In genomic region chr3:184761976-184762375, GRCh38 we compare ENCODE assay signal across 1 cellular context.
TF ChIP-seq lines count a peak whose summit lies in the region.

No MANE protein-coding gene starts in this region.

TF ChIP-seq in H1, 55 proteins besides CTCF, POLR2A, EP300 and RAD21:
- TF ChIP-seq CHD2 (IDR thresholded peaks at IDR 0.05; ENCODE audit: low read length) (no peak), GABPA (IDR thresholded peaks at IDR 0.05; ENCODE audit: borderline replicate concordance, insufficient read depth, low read length) (no peak), BACH1 (IDR thresholded peaks at IDR 0.05; ENCODE audit: low read length) (no peak), CREB1 (IDR thresholded peaks at IDR 0.05) (no peak), CBX5 (IDR thresholded peaks at IDR 0.05; ENCODE audit: low read depth, low read length) (no peak), HDAC6 (IDR thresholded peaks at IDR 0.05; ENCODE audit: low read depth, low read length) (no peak), NRF1 (IDR thresholded peaks at IDR 0.05; ENCODE audit: low read depth, low read length) (no peak), HDAC2 (IDR thresholded peaks at IDR 0.05; ENCODE audit: borderline replicate concordance in 1 of 2, low read depth in 2 of 2, low read length in 2 of 2) (no peak), SAP30 (IDR thresholded peaks at IDR 0.05; ENCODE audit: insufficient read depth, insufficient replicate concordance, low read length) (no peak), CHD1 (IDR thresholded peaks at IDR 0.05; ENCODE audit: low read depth, low read length) (no peak), E2F6 (IDR thresholded peaks at IDR 0.05) (no peak), POLR2AphosphoS5 (IDR thresholded peaks at IDR 0.05; ENCODE audit: low read depth, low read length) (no peak), KDM5A (IDR thresholded peaks at IDR 0.05; ENCODE audit: low read length) (no peak)
